9 cellular contexts compared by ENCODE assay signal in genomic region chr6:149896491-149896890, GRCh38. TPM values are rescaled to one million over a fixed set of nuclear protein-coding genes. Genes with fewer than 3 reads are reported as not detected.
A peak's percentile ranks its signal among the peaks of the same experiment; 100 is the strongest.
DNase-seq lines count a peak whose midpoint lies in the region; ATAC-seq and TF ChIP-seq lines count a peak whose summit lies in the region.
"Had no signal": no experiment of that assay in that cellular context is flagged by ENCODE, and none has a peak within 500 bp of the region (broad histone marks: within the 10 kb centered on the region; RNA-seq: fewer than 3 reads in every experiment).

No MANE protein-coding gene starts in this region.

- TF ChIP-seq CTCF in HCT116 (IDR thresholded peaks at IDR 0.05 in 2 of 3, conservative IDR thresholded peaks at IDR 0.05 in 1 of 3; ENCODE audit: borderline replicate concordance in 1 of 3, insufficient read depth in 1 of 3, low read depth in 2 of 3, low read length in 2 of 3) (no peak), endodermal cell (conservative IDR thresholded peaks at IDR 0.05) (no peak), Caco-2 (IDR thresholded peaks at IDR 0.05; ENCODE audit: insufficient read depth in 1 of 2, low read depth in 1 of 2, low read length in 1 of 2, severe bottlenecking in 1 of 2, unreplicated experiment in 1 of 2) (no peak)

- H3K27me3 Mint-ChIP-seq in endodermal cell (ENCODE audit: insufficient read depth) = peaks cover 51% of the 10 kb centered on the region
- H3K27me3 Mint-ChIP-seq in Caco-2 (ENCODE audit: insufficient read depth, unreplicated experiment) = peaks cover 11% of the 10 kb centered on the region

- H3K4me1 ChIP-seq in HCT116 (ENCODE audit: control insufficient read depth in 1 of 2, insufficient read depth in 2 of 2, low read length in 2 of 2) (peaks cover 39 to 42% of the 10 kb centered on the region in 2 experiments), SJSA1 (replicated peaks) (peaks cover 33% of the 10 kb centered on the region), endodermal cell (ENCODE audit: control insufficient read depth, insufficient read depth, low read length) (no peaks in the 10 kb centered on the region), Caco-2 (no peaks in the 10 kb centered on the region)

- intact Hi-C loops in HCT116 (cut with micrococcal nuclease) = loop anchor here (2.0 to 5.0 kb wide), 2 partner anchors 32 to 249 kb away; partner anchors contain the start of genes KATNA1 and LRP11
- intact Hi-C loops in Caco-2 (cut with micrococcal nuclease; ENCODE audit: unreplicated experiment) = no loop called here

- H4K20me1 ChIP-seq in HCT116 (ENCODE audit: insufficient read depth) = no peaks in the 10 kb centered on the region

- WGBS in endodermal cell (ENCODE audit: insufficient coverage in 1 of 2, insufficient read length in 1 of 2), 2 experiments = 82% methylated on average over 3 of the region's 3 CpGs; no CpG with 5 or more reads in 1 of the 2 experiments

- H3K27ac ChIP-seq in HCT116 (ENCODE audit: low read depth, low read length) = peak overlapping the region; percentile 66
- H3K27ac ChIP-seq in SJSA1 = peak overlapping the region; percentile 59
- no peak overlapping the region for H3K27ac ChIP-seq in endodermal cell (ENCODE audit: low read depth, low read length)

- H3K9me3 Mint-ChIP-seq in endodermal cell = no peaks in the 10 kb centered on the region
- no peaks in the 10 kb centered on the region for H3K9me3 Mint-ChIP-seq in Caco-2 (ENCODE audit: unreplicated experiment)

- H3K4me3 Mint-ChIP-seq in endodermal cell = no peak overlapping the region
- H3K4me3 Mint-ChIP-seq in Caco-2 (ENCODE audit: unreplicated experiment) = no peak overlapping the region

- peak overlapping the region; percentile 96 for H2AFZ ChIP-seq in HCT116 (ENCODE audit: low read depth, low read length, poor library complexity, severe bottlenecking)

- RAD21 ChIA-PET in HCT116 (lab: Charles Lee; ENCODE audit: low non-redundant PET in 1 of 2, low total read pairs in 2 of 2, uncharacterized antibody in 2 of 2, unreplicated experiment in 2 of 2) = interaction anchor here in 1 of 2 experiments (0.5 kb wide), 1 partner anchor 64 kb away, joined by 3 read pairs; no protein-coding TSS in a partner anchor

- no peaks in the 10 kb centered on the region for H3K27me3 ChIP-seq in HCT116 (ENCODE audit: insufficient read depth, low read length)
- H3K27me3 ChIP-seq in SJSA1 (replicated peaks) = no peaks in the 10 kb centered on the region
- H3K27me3 ChIP-seq in endodermal cell (ENCODE audit: control insufficient read depth, insufficient read depth, low read length, poor library complexity, severe bottlenecking) = peaks cover 7% of the 10 kb centered on the region
- H3K27me3 ChIP-seq in Caco-2 (replicated peaks; ENCODE audit: control insufficient read depth, insufficient read depth, low read length) = no peaks in the 10 kb centered on the region

- CTCF ChIA-PET in HCT116 (lab: Charles Lee) = interaction anchor here (1.0 kb wide), 2 partner anchors 10 to 56 kb away, joined by 3 to 5 read pairs; no protein-coding TSS in a partner anchor
- CTCF ChIA-PET in Caco-2 (lab: Charles Lee) = no interaction called here

- no peak for TF ChIP-seq POLR2A in HCT116 (IDR thresholded peaks at IDR 0.05; ENCODE audit: borderline replicate concordance, extremely low read depth, insufficient read depth, insufficient read length)

- no peaks in the 10 kb centered on the region for H3K9me2 ChIP-seq in HCT116 (ENCODE audit: insufficient read depth)

- no peak for DNase-seq in HCT116 (ENCODE audit: low read depth, low spot score)
- peak in 1 of 2 experiments; percentile 37 for DNase-seq in SJSA1 (ENCODE audit: low read depth in 1 of 2, low spot score in 2 of 2)
- DNase-seq in fibroblast of peridontal ligament (ENCODE audit: extremely low read depth) = peak; percentile 18
- no peak for DNase-seq in stimulated activated naive CD8-positive, alpha-beta T cell treated with anti-CD3 and anti-CD28 coated beads, Interleukin-15, Interleukin-2, amounts not matched to agents 100 U/mL and 50 U/mL, for 24 hours
- DNase-seq in endodermal cell = no peak
- DNase-seq in Caco-2 = no peak
- no peak for DNase-seq in activated naive CD4-positive, alpha-beta T cell (lab: John Stamatoyannopoulos, UW)
- DNase-seq: kidney glomerular epithelial cell had no signal

- H3K9ac ChIP-seq in HCT116 (ENCODE audit: low read length) (peak overlapping the region; percentile 47), endodermal cell (ENCODE audit: extremely low read depth, low read length, poor library complexity, severe bottlenecking) (no peak overlapping the region)

- no peak for TF ChIP-seq RAD21 in HCT116 (IDR thresholded peaks at IDR 0.05; ENCODE audit: low read depth)

- H3K36me3 ChIP-seq in HCT116 (ENCODE audit: control insufficient read depth in 1 of 2, insufficient read depth in 2 of 2, low read length in 2 of 2) (no peaks in the 10 kb centered on the region), SJSA1 (no peaks in the 10 kb centered on the region), endodermal cell (ENCODE audit: control insufficient read depth, insufficient read depth, low read length) (no peaks in the 10 kb centered on the region), Caco-2 (ENCODE audit: control insufficient read depth, insufficient read depth, low read length) (no peaks in the 10 kb centered on the region)

- H3K27ac Mint-ChIP-seq in endodermal cell (no peak overlapping the region), Caco-2 (ENCODE audit: unreplicated experiment) (no peak overlapping the region)

- no peaks in the 10 kb centered on the region for H3K79me2 ChIP-seq in HCT116 (ENCODE audit: insufficient read depth, low read length)

- POLR2A ChIA-PET in HCT116 (lab: Charles Lee) (no interaction called here), Caco-2 (lab: Charles Lee) (no interaction called here)

- no peaks in the 10 kb centered on the region for H3K36me3 Mint-ChIP-seq in endodermal cell (ENCODE audit: low read depth)
- no peaks in the 10 kb centered on the region for H3K36me3 Mint-ChIP-seq in Caco-2 (ENCODE audit: insufficient read depth, unreplicated experiment)

- BruUV-seq in HCT116 (replicated peaks; lab: Mats Ljungman, UMichigan) (no TSS peak), Caco-2 (replicated peaks; lab: Mats Ljungman, UMichigan) (no TSS peak)

- peak overlapping the region in 1 of 2 experiments; percentile 51; a peak in 3 of 4 replicates for H3K4me3 ChIP-seq in HCT116 (replicated peaks in 1 of 2; ENCODE audit: low read depth in 1 of 2, low read length in 2 of 2)
- H3K4me3 ChIP-seq in SJSA1 = no peak overlapping the region
- no peak overlapping the region for H3K4me3 ChIP-seq in endodermal cell (ENCODE audit: low read length)
- no peak overlapping the region for H3K4me3 ChIP-seq in Caco-2 (ENCODE audit: low read depth, low read length)

- no peaks in the 10 kb centered on the region for H3K9me3 ChIP-seq in HCT116 (ENCODE audit: control insufficient read depth in 1 of 2, insufficient read depth in 1 of 2, low read depth in 1 of 2, low read length in 2 of 2)
- no peaks in the 10 kb centered on the region for H3K9me3 ChIP-seq in SJSA1 (replicated peaks)
- H3K9me3 ChIP-seq in endodermal cell (ENCODE audit: control insufficient read depth, low read length) = no peaks in the 10 kb centered on the region
- H3K9me3 ChIP-seq in Caco-2 = no peaks in the 10 kb centered on the region

- H3K4me1 Mint-ChIP-seq in endodermal cell = peaks cover 8% of the 10 kb centered on the region
- no peaks in the 10 kb centered on the region for H3K4me1 Mint-ChIP-seq in Caco-2 (ENCODE audit: low read depth, unreplicated experiment)

- ATAC-seq in HCT116 (peak; percentile 37), HG02763 (IDR thresholded peaks at IDR 0.05; ENCODE audit: unreplicated experiment) (no peak)
- peak; percentile 31 for ATAC-seq in stimulated activated naive CD8-positive, alpha-beta T cell treated with anti-CD3 and anti-CD28 coated beads, Interleukin-15, Interleukin-2, amounts not matched to agents 100 U/mL and 50 U/mL, for 24 hours

- peak overlapping the region; percentile 90 for H3K4me2 ChIP-seq in HCT116 (ENCODE audit: low read length)

TF ChIP-seq in HCT116, 20 proteins besides CTCF, POLR2A, EP300 and RAD21 (continues in another document):
- TF ChIP-seq CBX3 (IDR thresholded peaks at IDR 0.05; ENCODE audit: low read depth) (no peak), ZFX (IDR thresholded peaks at IDR 0.05) (no peak)

RNA-seq across cellular contexts. Expression of gene RAET1E, which starts 1.4 kb away (rescaled TPM):
- total RNA-seq in HCT116 (2021; ENCODE audit: unreplicated experiment) = 3.9 TPM
- polyA plus RNA-seq in HCT116 (2012) = 2.0 and 3.5 TPM in 2 replicates
- 0.28 TPM in 1 of 2 replicates, not detected in the other for total RNA-seq in SJSA1 (2014; rRNA removed; shearing (Covaris generic))
- not detected for total RNA-seq in endodermal cell
- not detected for polyA plus RNA-seq in endodermal cell (2013, experiment 1 of 2)
- not detected for polyA plus RNA-seq in endodermal cell (2013, experiment 2 of 2)
- not detected in 2 replicates for total RNA-seq in Caco-2 (2022)

RNA-seq across cellular contexts. Expression of gene RAET1G, which starts 26.4 kb away (rescaled TPM):
- total RNA-seq in HCT116 (2021; ENCODE audit: unreplicated experiment) (0.37 TPM), endodermal cell (not detected), Caco-2 (2022) (not detected in 2 replicates)
- polyA plus RNA-seq in HCT116 (2012) = 1.3 and 1.5 TPM in 2 replicates
- 0.16 and 0.68 TPM in 2 replicates for total RNA-seq in SJSA1 (2014; rRNA removed; shearing (Covaris generic))
- polyA plus RNA-seq in endodermal cell (2013, experiment 1 of 2) = not detected
- polyA plus RNA-seq in endodermal cell (2013, experiment 2 of 2) = not detected

RNA-seq across cellular contexts. Expression of gene LRP11, which starts 32.3 kb away (rescaled TPM):
- total RNA-seq in HCT116 (2021; ENCODE audit: unreplicated experiment) (27.8 TPM), endodermal cell (1 to 10 TPM; 3.6 to 6.0 TPM), Caco-2 (2022) (17.7 and 18.4 TPM in 2 replicates)
- 14.6 and 14.8 TPM in 2 replicates for polyA plus RNA-seq in HCT116 (2012)
- 55.7 and 143 TPM in 2 replicates for total RNA-seq in SJSA1 (2014; rRNA removed; shearing (Covaris generic))
- 14.1 TPM for polyA plus RNA-seq in endodermal cell (2013, experiment 1 of 2)
- 13.2 TPM for polyA plus RNA-seq in endodermal cell (2013, experiment 2 of 2)

RNA-seq across cellular contexts. Expression of gene ULBP2, which starts 45.3 kb away (rescaled TPM):
- total RNA-seq in HCT116 (2021; ENCODE audit: unreplicated experiment) (10.2 TPM), endodermal cell (under 1 TPM in 1 of 2 donors, not detected in 1; 0.20 TPM), Caco-2 (2022) (4.8 and 4.9 TPM in 2 replicates)
- 20.2 and 22.8 TPM in 2 replicates for polyA plus RNA-seq in HCT116 (2012)
- total RNA-seq in SJSA1 (2014; rRNA removed; shearing (Covaris generic)) = 12.2 and 19.7 TPM in 2 replicates
- polyA plus RNA-seq in endodermal cell (2013, experiment 1 of 2) = 0.78 TPM
- polyA plus RNA-seq in endodermal cell (2013, experiment 2 of 2) = 0.58 TPM
